Comparison of ENCODE assay signal across 10 cellular contexts in the genomic region with DNA sequence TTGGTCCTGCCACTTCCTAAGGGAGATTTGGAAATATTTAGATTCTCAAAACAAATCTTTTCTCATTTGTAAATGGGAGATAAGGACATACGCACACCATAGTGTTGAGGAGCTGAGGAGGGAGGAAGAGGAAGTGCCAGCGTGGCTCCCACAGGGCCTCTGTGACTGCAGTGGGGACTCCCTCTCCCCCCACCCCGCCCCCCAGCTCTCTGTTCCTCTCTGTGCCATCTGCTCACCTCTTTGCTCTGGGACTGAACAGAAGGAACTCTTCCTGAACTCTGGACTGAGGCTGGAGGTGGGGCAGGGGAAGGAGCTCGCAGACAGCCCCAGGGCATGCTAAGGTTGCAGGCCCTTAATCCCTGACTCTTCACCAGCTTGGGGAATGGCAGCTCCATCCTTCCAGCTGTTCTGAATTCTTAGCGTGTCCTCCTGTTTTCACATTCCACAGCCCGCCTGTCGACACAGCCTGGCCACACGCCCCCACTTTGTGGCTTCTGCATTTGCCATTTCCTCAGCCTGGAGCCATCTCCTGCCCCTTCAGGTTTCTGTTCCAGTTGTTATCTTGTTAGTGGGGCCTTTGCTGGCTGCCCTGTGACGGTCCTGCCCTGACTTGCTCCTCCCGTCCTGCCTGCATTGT. TPM values are rescaled to one million over a fixed set of nuclear protein-coding genes. Genes with fewer than 3 reads are reported as not detected.
A peak's percentile ranks its signal among the peaks of the same experiment; 100 is the strongest.
DNase-seq lines count a peak whose midpoint lies in the region; TF ChIP-seq lines count a peak whose summit lies in the region.
"Had no signal": no experiment of that assay in that cellular context is flagged by ENCODE, and none has a peak within 500 bp of the region (broad histone marks: within the 10 kb centered on the region; RNA-seq: fewer than 3 reads in every experiment).

No MANE protein-coding gene starts in this region.

- peak; percentile 50 for DNase-seq in GDM1 (lab: John Stamatoyannopoulos, UW)
- peak; percentile 75 for DNase-seq in NOMO-1 treated with dmso at 0.1 percent for 144 hours (lab: John Stamatoyannopoulos, UW; ENCODE audit: unreplicated experiment)
- peak; percentile 24 for DNase-seq in colonic mucosa
- peak; percentile 80 to 90 for DNase-seq in trophoblast cell
- no peak for DNase-seq in stimulated activated CD4-positive, alpha-beta T cell treated with anti-CD3 and anti-CD28 coated beads, Interleukin-15, amount 100 ng/mL, for 24 hours
- DNase-seq in endodermal cell, result no peak
- DNase-seq in NCI-H2029 treated with DMSO at 0.1 percent for 48 hours (lab: John Stamatoyannopoulos, UW), result no peak
- no peak for DNase-seq in NCI-H2081 treated with DMSO at 0.1 percent for 48 hours (lab: John Stamatoyannopoulos, UW)
- DNase-seq: H7 had no signal

- H3K4me1 Mint-ChIP-seq in endodermal cell, result no peaks in the 10 kb centered on the region

- H3K27ac Mint-ChIP-seq in endodermal cell, result no peak overlapping the region

- H2AFZ ChIP-seq in trophoblast cell (ENCODE audit: insufficient read depth, low read length, poor library complexity), result no peak overlapping the region

- H3K4me3 ChIP-seq in colonic mucosa (no peak overlapping the region), trophoblast cell (ENCODE audit: low read depth, low read length) (no peak overlapping the region), endodermal cell (ENCODE audit: low read length) (no peak overlapping the region)

- intact Hi-C loops in colonic mucosa (cut with DNase I), result no loop called here

- H3K4me2 ChIP-seq in trophoblast cell (ENCODE audit: low read length), result peak overlapping the region; percentile 42

- no peak overlapping the region for H3K4ac ChIP-seq in trophoblast cell (ENCODE audit: low read depth, low read length)

- H2BK120ac ChIP-seq in trophoblast cell (ENCODE audit: insufficient read depth, low read length, poor library complexity), result no peak overlapping the region

- H2AK5ac ChIP-seq in trophoblast cell (ENCODE audit: low read length), result no peak overlapping the region

- no peak overlapping the region for H3K14ac ChIP-seq in trophoblast cell (ENCODE audit: low read length)

- no peak overlapping the region for H3K9ac ChIP-seq in colonic mucosa (ENCODE audit: low read depth in 2 of 2, low read length in 2 of 2)
- H3K9ac ChIP-seq in trophoblast cell (ENCODE audit: low read length), result no peak overlapping the region
- H3K9ac ChIP-seq in endodermal cell (ENCODE audit: extremely low read depth, low read length, poor library complexity, severe bottlenecking), result no peak overlapping the region

- TF ChIP-seq CTCF in colonic mucosa (IDR thresholded peaks at IDR 0.05), result no peak
- no peak for TF ChIP-seq CTCF in endodermal cell (conservative IDR thresholded peaks at IDR 0.05)

- H3K18ac ChIP-seq in trophoblast cell (ENCODE audit: low read length), result no peak overlapping the region

- no peaks in the 10 kb centered on the region for H3K27me3 Mint-ChIP-seq in endodermal cell (ENCODE audit: insufficient read depth)
- H3K27me3 Mint-ChIP-seq: T-cell had no signal

- WGBS in trophoblast cell (ENCODE audit: extremely low coverage, insufficient coverage, insufficient read length), result no CpG with 5 or more reads among the region's 10 CpGs
- WGBS in endodermal cell (ENCODE audit: insufficient coverage in 1 of 2, insufficient read length in 1 of 2), 2 experiments, result 93 to 98% methylated on average over 5 to 9 of the region's 10 CpGs

- H3K9me3 ChIP-seq in colonic mucosa (no peaks in the 10 kb centered on the region), trophoblast cell (ENCODE audit: insufficient read depth, low read depth, low read length) (peaks cover 4% of the 10 kb centered on the region), endodermal cell (ENCODE audit: control insufficient read depth, low read length) (no peaks in the 10 kb centered on the region)

- H4K91ac ChIP-seq in trophoblast cell (ENCODE audit: low read depth, low read length), result peak overlapping the region; percentile 30

- H4K12ac ChIP-seq in trophoblast cell (ENCODE audit: low read depth, low read length), result no peak overlapping the region

- no peak overlapping the region for H2BK5ac ChIP-seq in trophoblast cell (ENCODE audit: low read depth, low read length, poor library complexity)

- no peak overlapping the region for H3K4me3 Mint-ChIP-seq in endodermal cell
- H3K4me3 Mint-ChIP-seq: T-cell had no signal

- H2BK12ac ChIP-seq in trophoblast cell (ENCODE audit: low read length), result no peak overlapping the region

- no peak overlapping the region for H4K8ac ChIP-seq in trophoblast cell (ENCODE audit: low read depth, low read length)

- H3K27me3 ChIP-seq in colonic mucosa (no peaks in the 10 kb centered on the region), trophoblast cell (ENCODE audit: insufficient read depth, low read length) (no peaks in the 10 kb centered on the region), endodermal cell (ENCODE audit: control insufficient read depth, insufficient read depth, low read length, poor library complexity, severe bottlenecking) (no peaks in the 10 kb centered on the region)

- peaks cover 6% of the 10 kb centered on the region for H3K79me1 ChIP-seq in trophoblast cell (ENCODE audit: low read length)

- no peak overlapping the region for H3K23ac ChIP-seq in trophoblast cell (ENCODE audit: low read length)

- H3K36me3 ChIP-seq in colonic mucosa (peaks cover 38% of the 10 kb centered on the region), trophoblast cell (ENCODE audit: control insufficient read depth in 1 of 2, insufficient read depth in 2 of 2, low read length in 2 of 2) (peaks cover 41 to 53% of the 10 kb centered on the region in 2 experiments), endodermal cell (ENCODE audit: control insufficient read depth, insufficient read depth, low read length) (peaks cover 87% of the 10 kb centered on the region)

- H3K27ac ChIP-seq in colonic mucosa (no peak overlapping the region), trophoblast cell (ENCODE audit: low read depth, low read length) (peak overlapping the region; percentile 85), endodermal cell (ENCODE audit: low read depth, low read length) (no peak overlapping the region)

- H3K4me1 ChIP-seq in colonic mucosa (no peaks in the 10 kb centered on the region), trophoblast cell (ENCODE audit: control insufficient read depth in 1 of 2, insufficient read depth in 2 of 2, low read length in 2 of 2) (peaks cover 11 to 18% of the 10 kb centered on the region in 2 experiments), endodermal cell (ENCODE audit: control insufficient read depth, insufficient read depth, low read length) (no peaks in the 10 kb centered on the region)

- H3K79me2 ChIP-seq in trophoblast cell (ENCODE audit: control insufficient read depth, insufficient read depth, low read length, poor library complexity), result no peaks in the 10 kb centered on the region

- H3K9me3 Mint-ChIP-seq in endodermal cell, result no peaks in the 10 kb centered on the region
- H3K9me3 Mint-ChIP-seq: T-cell had no signal

- H3K36me3 Mint-ChIP-seq in endodermal cell (ENCODE audit: low read depth), result peaks cover 78% of the 10 kb centered on the region

RNA-seq across cellular contexts. Expression of gene DDX27, which starts 11.5 kb away (rescaled TPM):
- total RNA-seq in colonic mucosa (10 to 100 TPM; 26.3 to 44.5 TPM), endodermal cell (10 to 100 TPM; 40.4 to 45.2 TPM)
- polyA plus RNA-seq in trophoblast cell (2013), result 54.1 and 54.7 TPM in 2 replicates
- polyA plus RNA-seq in endodermal cell (2013, experiment 1 of 2), result 36.8 TPM
- 31.5 TPM for polyA plus RNA-seq in endodermal cell (2013, experiment 2 of 2)

RNA-seq across cellular contexts. Expression of gene STAU1, which starts 42.6 kb away (rescaled TPM):
- total RNA-seq in colonic mucosa, result 100 to 1,000 TPM in 1 of 2 donors, 10 to 100 TPM in 1; 86.6 to 106 TPM
- 90.8 and 93.2 TPM in 2 replicates for polyA plus RNA-seq in trophoblast cell (2013)
- 10 to 100 TPM; 90.2 to 95.5 TPM for total RNA-seq in endodermal cell
- polyA plus RNA-seq in endodermal cell (2013, experiment 1 of 2), result 85.0 TPM
- polyA plus RNA-seq in endodermal cell (2013, experiment 2 of 2), result 80.5 TPM

RNA-seq across cellular contexts. Expression of gene ZNFX1, which starts 47.2 kb away (rescaled TPM):
- total RNA-seq in colonic mucosa (10 to 100 TPM; 22.7 to 26.7 TPM), endodermal cell (1 to 10 TPM; 8.1 to 8.9 TPM)
- 6.3 TPM in 2 replicates for polyA plus RNA-seq in trophoblast cell (2013)
- 6.7 TPM for polyA plus RNA-seq in endodermal cell (2013, experiment 1 of 2)
- polyA plus RNA-seq in endodermal cell (2013, experiment 2 of 2), result 6.1 TPM

Comparison
In these comparisons a context has a peak if more than half of its experiments do, and no peak if none do; other contexts are left out.
1. DNase-seq: peak in GDM1 (single experiment), NOMO-1 treated with dmso at 0.1 percent for 144 hours (single experiment), colonic mucosa (single experiment) and trophoblast cell (2 of 2); none in stimulated activated CD4-positive, alpha-beta T cell treated with anti-CD3 and anti-CD28 coated beads, Interleukin-15, amount 100 ng/mL, for 24 hours (single experiment), endodermal cell (single experiment), NCI-H2029 treated with DMSO at 0.1 percent for 48 hours (single experiment) and NCI-H2081 treated with DMSO at 0.1 percent for 48 hours (single experiment).